ENCODE assay signal across 14 cellular contexts in the genomic region with DNA sequence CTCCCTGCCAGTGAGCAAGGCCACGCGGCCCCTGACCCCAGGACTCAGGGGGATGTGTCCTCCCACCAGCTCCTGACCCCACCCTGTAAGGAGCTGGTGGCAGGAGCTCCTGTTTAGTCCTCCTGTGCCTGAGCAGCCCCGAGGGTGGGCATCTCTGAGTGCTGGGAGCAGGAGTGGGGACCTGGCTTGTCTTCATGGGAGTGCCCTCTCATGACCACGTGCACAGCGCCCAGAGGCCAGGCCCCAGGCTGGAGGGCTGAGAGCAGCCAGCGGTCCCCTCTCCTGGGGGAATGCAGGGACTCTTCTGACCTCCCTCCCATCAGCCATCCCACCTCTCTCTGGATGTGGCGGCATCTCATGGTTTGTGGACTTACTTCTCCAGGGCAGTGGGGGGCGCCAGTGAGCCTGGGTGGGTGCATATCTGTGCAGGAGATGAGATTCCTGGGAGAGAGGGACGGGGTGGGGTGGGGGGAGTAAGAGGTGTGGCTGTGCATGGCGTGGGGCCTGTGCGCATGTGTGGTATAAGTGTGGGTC.
DNase-seq lines count a peak whose midpoint lies in the region; ATAC-seq and TF ChIP-seq lines count a peak whose summit lies in the region.
"Had no signal": no experiment of that assay in that cellular context is flagged by ENCODE, and none has a peak within 500 bp of the region (broad histone marks: within the 10 kb centered on the region; RNA-seq: fewer than 3 reads in every experiment).

No MANE protein-coding gene starts in this region.

- H3K4me1 Mint-ChIP-seq in endothelial cell (ENCODE audit: unreplicated experiment) = no peaks in the 10 kb centered on the region

- H4K20me1 ChIP-seq in SK-N-SH (ENCODE audit: insufficient read depth) (no peaks in the 10 kb centered on the region), Loucy (ENCODE audit: insufficient read depth, low read length, poor library complexity, severe bottlenecking) (no peaks in the 10 kb centered on the region), PC-9 (ENCODE audit: insufficient read depth) (no peaks in the 10 kb centered on the region)

- H3K4me3 Mint-ChIP-seq in endothelial cell (ENCODE audit: unreplicated experiment) = no peak overlapping the region

- H2AFZ ChIP-seq in SK-N-SH (ENCODE audit: low read depth) = no peak overlapping the region
- H2AFZ ChIP-seq in Loucy (ENCODE audit: low read length) = no peak overlapping the region
- H2AFZ ChIP-seq in PC-9 = no peak overlapping the region

- H3K36me3 Mint-ChIP-seq in endothelial cell (ENCODE audit: low read depth, unreplicated experiment) = no peaks in the 10 kb centered on the region

- CTCF ChIA-PET in SK-N-SH (lab: Yijun Ruan, JAX) (no interaction called here), PC-9 (lab: Charles Lee) (no interaction called here)

- no peak for DNase-seq in SK-N-SH
- peak; percentile 26 for DNase-seq in endothelial cell (ENCODE audit: low spot score)
- DNase-seq in posterior vena cava (ENCODE audit: low spot score) = peak; percentile 45
- no peak for DNase-seq in NCI-H128 (lab: John Stamatoyannopoulos, UW; ENCODE audit: unreplicated experiment)
- no peak for DNase-seq in PC-9
- DNase-seq: effector CD4-positive, alpha-beta T cell; NCI-H1048; NCI-H510A treated with DMSO at 0.1 percent for 48 hours; SHP77 treated with DMSO at 0.1 percent for 48 hours had no signal

- H3K9me2 ChIP-seq in SK-N-SH (no peaks in the 10 kb centered on the region), Loucy (replicated peaks; ENCODE audit: low read depth, low read length) (no peaks in the 10 kb centered on the region), PC-9 (ENCODE audit: insufficient read depth) (no peaks in the 10 kb centered on the region)

- no peak overlapping the region for H3K27ac Mint-ChIP-seq in endothelial cell (ENCODE audit: unreplicated experiment)

- no peak overlapping the region for H3K4me3 ChIP-seq in SK-N-SH (ENCODE audit: low read depth in 2 of 2, low read length in 1 of 2)
- H3K4me3 ChIP-seq in Loucy (ENCODE audit: low read length, poor library complexity, severe bottlenecking) = no peak overlapping the region
- no peak overlapping the region for H3K4me3 ChIP-seq in PC-9
- H3K4me3 ChIP-seq: A549 had no signal

- TF ChIP-seq EP300 in SK-N-SH (IDR thresholded peaks at IDR 0.05; ENCODE audit: borderline replicate concordance in 1 of 2, low read depth in 1 of 2, low read length in 1 of 2) = no peak

- intact Hi-C loops in posterior vena cava (cut with DNase I) (no loop called here), PC-9 (cut with micrococcal nuclease; ENCODE audit: unreplicated experiment) (no loop called here)

- H3K36me3 ChIP-seq in SK-N-SH (replicated peaks in 1 of 2; ENCODE audit: control insufficient read depth in 1 of 2, insufficient read depth in 2 of 2, low read length in 1 of 2) (no peaks in the 10 kb centered on the region), Loucy (ENCODE audit: insufficient read depth, low read length) (no peaks in the 10 kb centered on the region), PC-9 (ENCODE audit: low read depth) (no peaks in the 10 kb centered on the region)
- H3K36me3 ChIP-seq: neutrophil had no signal

- H3K9ac ChIP-seq in SK-N-SH (no peak overlapping the region), Loucy (ENCODE audit: low read depth, low read length, poor library complexity, severe bottlenecking) (no peak overlapping the region)

- H3K79me2 ChIP-seq in SK-N-SH (ENCODE audit: insufficient read depth) = no peaks in the 10 kb centered on the region
- no peaks in the 10 kb centered on the region for H3K79me2 ChIP-seq in Loucy (ENCODE audit: insufficient read depth, low read length)
- H3K79me2 ChIP-seq in PC-9 (ENCODE audit: low read depth) = no peaks in the 10 kb centered on the region

- 72% methylated on average over 6 of the region's 11 CpGs for WGBS in SK-N-SH (ENCODE audit: low lambda C conversion rate)

- H3F3A ChIP-seq in SK-N-SH (replicated peaks; ENCODE audit: insufficient read depth) (no peaks in the 10 kb centered on the region), Loucy (ENCODE audit: low read depth) (no peaks in the 10 kb centered on the region), PC-9 (ENCODE audit: insufficient read depth, low read depth) (0 out of 2 replicates have a peak, but pooled peaks cover 3% of the 10 kb centered on the region)

- no peaks in the 10 kb centered on the region for H3K9me3 Mint-ChIP-seq in endothelial cell (ENCODE audit: unreplicated experiment)

- H3K27me3 Mint-ChIP-seq in endothelial cell (ENCODE audit: unreplicated experiment) = peaks cover 7% of the 10 kb centered on the region

- H3K27ac ChIP-seq in SK-N-SH (ENCODE audit: low read depth in 2 of 2, low read length in 1 of 2) (no peak overlapping the region), PC-9 (no peak overlapping the region)
- H3K27ac ChIP-seq: A549, neutrophil had no signal

- TF ChIP-seq RAD21 in SK-N-SH (IDR thresholded peaks at IDR 0.05; ENCODE audit: low read length) = no peak

- no TSS peak for BruUV-seq in PC-9 (replicated peaks; lab: Mats Ljungman, UMichigan)

- H3K27me3 ChIP-seq in SK-N-SH (ENCODE audit: insufficient read depth) (no peaks in the 10 kb centered on the region), Loucy (ENCODE audit: insufficient read depth, low read length, poor library complexity, severe bottlenecking) (no peaks in the 10 kb centered on the region), PC-9 (ENCODE audit: insufficient read depth, low read depth) (0 out of 2 replicates have a peak, but pooled peaks cover 7% of the 10 kb centered on the region)
- H3K27me3 ChIP-seq: neutrophil had no signal

- no peaks in the 10 kb centered on the region for H3K9me3 ChIP-seq in SK-N-SH
- no peaks in the 10 kb centered on the region for H3K9me3 ChIP-seq in Loucy (ENCODE audit: insufficient read depth, low read depth, low read length)
- H3K9me3 ChIP-seq in PC-9 (ENCODE audit: insufficient read depth, low read depth) = no peaks in the 10 kb centered on the region
- H3K9me3 ChIP-seq: A549, neutrophil had no signal

- H3K4me1 ChIP-seq in SK-N-SH (ENCODE audit: control insufficient read depth in 1 of 2, insufficient read depth in 2 of 2, low read depth in 1 of 2, low read length in 1 of 2) (peaks cover 5 to 7% of the 10 kb centered on the region in 2 experiments; a peak in 3 of 4 replicates), Loucy (ENCODE audit: insufficient read depth, low read length, poor library complexity, severe bottlenecking) (no peaks in the 10 kb centered on the region), PC-9 (replicated peaks; ENCODE audit: insufficient read depth) (peaks cover 9% of the 10 kb centered on the region; the same call in 1 of the 2 replicates)

- ATAC-seq in SK-N-SH treated with all-trans-retinoic acid at 6 μM for 48 hours = no peak
- ATAC-seq in HG02759 (IDR thresholded peaks at IDR 0.05; ENCODE audit: unreplicated experiment) = no peak
- ATAC-seq: A549 had no signal

- TF ChIP-seq CTCF in SK-N-SH (IDR thresholded peaks at IDR 0.05) (peak; percentile 41), Loucy (conservative IDR thresholded peaks at IDR 0.05; ENCODE audit: low read length) (peak; percentile 45), endothelial cell (IDR thresholded peaks at IDR 0.05; ENCODE audit: unreplicated experiment) (peak; percentile 30), PC-9 (conservative IDR thresholded peaks at IDR 0.05) (no peak)

- H3K4me2 ChIP-seq in SK-N-SH = no peak overlapping the region
- no peak overlapping the region for H3K4me2 ChIP-seq in Loucy (ENCODE audit: low read depth, low read length, poor library complexity, severe bottlenecking)
- H3K4me2 ChIP-seq in PC-9 = no peak overlapping the region
- H3K4me2 ChIP-seq: A549 had no signal

- POLR2A ChIA-PET in SK-N-SH (lab: Yijun Ruan, JAX) (no interaction called here), PC-9 (lab: Charles Lee; ENCODE audit: unreplicated experiment) (no interaction called here)

TF ChIP-seq in SK-N-SH, 30 proteins besides CTCF, POLR2A, EP300 and RAD21 (continues in another document):
- no peak for TF ChIP-seq JUND (IDR thresholded peaks at IDR 0.05)
- TF ChIP-seq FOSL2 (IDR thresholded peaks at IDR 0.05; ENCODE audit: borderline replicate concordance, low read depth) = no peak
- TF ChIP-seq FOXM1 (IDR thresholded peaks at IDR 0.05; ENCODE audit: low read depth) = no peak
- TF ChIP-seq YY1 (IDR thresholded peaks at IDR 0.05; ENCODE audit: low read depth) = no peak
- no peak for TF ChIP-seq NRF1 (IDR thresholded peaks at IDR 0.05; ENCODE audit: low read depth, low read length)
- TF ChIP-seq GABPA (IDR thresholded peaks at IDR 0.05; ENCODE audit: low read depth) = no peak
- TF ChIP-seq, protein P1, sequence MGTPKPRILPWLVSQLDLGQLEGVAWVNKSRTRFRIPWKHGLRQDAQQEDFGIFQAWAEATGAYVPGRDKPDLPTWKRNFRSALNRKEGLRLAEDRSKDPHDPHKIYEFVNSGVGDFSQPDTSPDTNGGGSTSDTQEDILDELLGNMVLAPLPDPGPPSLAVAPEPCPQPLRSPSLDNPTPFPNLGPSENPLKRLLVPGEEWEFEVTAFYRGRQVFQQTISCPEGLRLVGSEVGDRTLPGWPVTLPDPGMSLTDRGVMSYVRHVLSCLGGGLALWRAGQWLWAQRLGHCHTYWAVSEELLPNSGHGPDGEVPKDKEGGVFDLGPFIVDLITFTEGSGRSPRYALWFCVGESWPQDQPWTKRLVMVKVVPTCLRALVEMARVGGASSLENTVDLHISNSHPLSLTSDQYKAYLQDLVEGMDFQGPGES (IDR thresholded peaks at IDR 0.05; ENCODE audit: low read depth, low read length) = no peak
- TF ChIP-seq RXRA (IDR thresholded peaks at IDR 0.05; ENCODE audit: borderline replicate concordance, low read depth) = no peak

TF ChIP-seq in SK-N-SH treated with all-trans-retinoic acid at 6 μM for 48 hours, 23 proteins besides CTCF, POLR2A, EP300 and RAD21 (continues in another document):
- TF ChIP-seq OSR1 (CRISPR knock-in tag; IDR thresholded peaks at IDR 0.05) (no peak), GLIS3 (CRISPR knock-in tag; IDR thresholded peaks at IDR 0.05) (no peak), ZNF70 (CRISPR knock-in tag; IDR thresholded peaks at IDR 0.05) (no peak), PPARA (CRISPR knock-in tag; IDR thresholded peaks at IDR 0.05; ENCODE audit: borderline replicate concordance) (no peak), ZFP3 (CRISPR knock-in tag; IDR thresholded peaks at IDR 0.05) (no peak)
- TF ChIP-seq, protein P2, sequence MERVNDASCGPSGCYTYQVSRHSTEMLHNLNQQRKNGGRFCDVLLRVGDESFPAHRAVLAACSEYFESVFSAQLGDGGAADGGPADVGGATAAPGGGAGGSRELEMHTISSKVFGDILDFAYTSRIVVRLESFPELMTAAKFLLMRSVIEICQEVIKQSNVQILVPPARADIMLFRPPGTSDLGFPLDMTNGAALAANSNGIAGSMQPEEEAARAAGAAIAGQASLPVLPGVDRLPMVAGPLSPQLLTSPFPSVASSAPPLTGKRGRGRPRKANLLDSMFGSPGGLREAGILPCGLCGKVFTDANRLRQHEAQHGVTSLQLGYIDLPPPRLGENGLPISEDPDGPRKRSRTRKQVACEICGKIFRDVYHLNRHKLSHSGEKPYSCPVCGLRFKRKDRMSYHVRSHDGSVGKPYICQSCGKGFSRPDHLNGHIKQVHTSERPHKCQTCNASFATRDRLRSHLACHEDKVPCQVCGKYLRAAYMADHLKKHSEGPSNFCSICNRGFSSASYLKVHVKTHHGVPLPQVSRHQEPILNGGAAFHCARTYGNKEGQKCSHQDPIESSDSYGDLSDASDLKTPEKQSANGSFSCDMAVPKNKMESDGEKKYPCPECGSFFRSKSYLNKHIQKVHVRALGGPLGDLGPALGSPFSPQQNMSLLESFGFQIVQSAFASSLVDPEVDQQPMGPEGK (CRISPR knock-in tag; IDR thresholded peaks at IDR 0.05; ENCODE audit: borderline replicate concordance) = no peak

Comparison
In these comparisons a context has a peak if more than half of its experiments do, and no peak if none do; other contexts are left out.
1. DNase-seq: peak in endothelial cell (single experiment) and posterior vena cava (single experiment); none in SK-N-SH (single experiment), NCI-H128 (single experiment) and PC-9 (0 of 2).